ENCODE assay signal across 8 cellular contexts in genomic region chr11:2302280-2302843, GRCh38. TPM values are rescaled to one million over a fixed set of nuclear protein-coding genes. Genes with fewer than 3 reads are reported as not detected.
DNase-seq lines count a peak whose midpoint lies in the region; ATAC-seq and TF ChIP-seq lines count a peak whose summit lies in the region.
"Had no signal": no experiment of that assay in that cellular context is flagged by ENCODE, and none has a peak within 500 bp of the region (broad histone marks: within the 10 kb centered on the region; RNA-seq: fewer than 3 reads in every experiment).

No MANE protein-coding gene starts in this region.

- DNase-seq in T-cell, result peak in 7 of 34 experiments; percentile 31 to 46 (median 35)
- DNase-seq in esophagus muscularis mucosa (ENCODE audit: extremely low spot score), result peak; percentile 91
- peak; percentile 85 for DNase-seq in spleen
- DNase-seq in germinal center (ENCODE audit: low spot score), result no peak
- DNase-seq: NCI-H1105 treated with DMSO at 0.1 percent for 48 hours had no signal

- H3K36me3 Mint-ChIP-seq in T-cell, result peaks cover 4% of the 10 kb centered on the region

- no peaks in the 10 kb centered on the region for H3K27me3 Mint-ChIP-seq in T-cell

- H3K27me3 ChIP-seq in esophagus muscularis mucosa (peaks cover 0 to 10% (median 0%) of the 10 kb centered on the region in 4 donors), spleen (replicated peaks in 1 of 7) (no peaks in the 10 kb centered on the region)

- H3K36me3 ChIP-seq in esophagus muscularis mucosa (no peaks in the 10 kb centered on the region), spleen (peaks cover 0 to 19% (median 0%) of the 10 kb centered on the region in 6 donors)

- TF ChIP-seq EP300 in esophagus muscularis mucosa (IDR thresholded peaks at IDR 0.05), result no peak

- POLR2A ChIA-PET in T-cell (lab: Charles Lee), result no interaction called here

- H3K27ac Mint-ChIP-seq in T-cell, result peak overlapping the region; percentile 96 to 99

- H3K4me1 ChIP-seq in esophagus muscularis mucosa, result peaks cover 45 to 55% (median 49%) of the 10 kb centered on the region in 4 donors
- H3K4me1 ChIP-seq in spleen, result peaks cover 50 to 99% (median 85%) of the 10 kb centered on the region in 6 donors

- CTCF ChIA-PET in T-cell (lab: Charles Lee), result interaction anchor here (1.0 to 1.5 kb wide), 2 partner anchors 118 to 119 kb away, joined by 3 to 7 read pairs; no protein-coding TSS in a partner anchor

- H3K9me3 ChIP-seq in esophagus muscularis mucosa (no peaks in the 10 kb centered on the region), spleen (no peaks in the 10 kb centered on the region)

- peak overlapping the region; percentile 89 to 98 (median 92) for H3K4me3 Mint-ChIP-seq in T-cell

- peak; percentile 8 for ATAC-seq in GM21723 (IDR thresholded peaks at IDR 0.05; ENCODE audit: unreplicated experiment)
- peak; percentile 25 to 40 (median 28) for ATAC-seq in T-cell (replicated peaks in 1 of 4)
- no peak for ATAC-seq in HG03280 (IDR thresholded peaks at IDR 0.05; ENCODE audit: unreplicated experiment)
- no peak for ATAC-seq in HG03571 (IDR thresholded peaks at IDR 0.05; ENCODE audit: unreplicated experiment)

- H3K27ac ChIP-seq in esophagus muscularis mucosa (replicated peaks in 1 of 4) (peak overlapping the region in 1 of 4 donors; percentile 26), spleen (peak overlapping the region; percentile 74 to 95 (median 87))

- peak overlapping the region in 3 of 4 donors; percentile 7 to 28 (median 11) for H3K4me3 ChIP-seq in esophagus muscularis mucosa
- peak overlapping the region; percentile 5 to 73 (median 40) for H3K4me3 ChIP-seq in spleen

- H3K4me1 Mint-ChIP-seq in T-cell, result peaks cover 48 to 75% (median 74%) of the 10 kb centered on the region in 3 donors

- no peaks in the 10 kb centered on the region for H3K9me3 Mint-ChIP-seq in T-cell

- TF ChIP-seq CTCF in esophagus muscularis mucosa (IDR thresholded peaks at IDR 0.05) (no peak), spleen (IDR thresholded peaks at IDR 0.05 in 8 of 11, conservative IDR thresholded peaks at IDR 0.05 in 3 of 11) (no peak)

- WGBS in esophagus muscularis mucosa, result no CpG with 5 or more reads among the region's 15 CpGs
- 19 to 68% (median 35%) methylated on average over 6 to 15 of the region's 15 CpGs for WGBS in spleen, 5 donors

- no peak for TF ChIP-seq POLR2A in esophagus muscularis mucosa (IDR thresholded peaks at IDR 0.05; ENCODE audit: low read depth)
- no peak for TF ChIP-seq POLR2A in spleen (IDR thresholded peaks at IDR 0.05)

- intact Hi-C loops in esophagus muscularis mucosa (cut with DNase I) (loop anchor here (10.0 kb wide), 1 partner anchor 232 kb away; no protein-coding TSS in a partner anchor), spleen (cut with DNase I; ENCODE audit: low total_unique reads) (loop anchor here (5.0 kb wide), 1 partner anchor 105 kb away; no protein-coding TSS in a partner anchor)

RNA-seq across cellular contexts. Expression of gene TSPAN32, which starts 0.5 kb away (rescaled TPM):
- total RNA-seq in T-cell, result 100 to 1,000 TPM in 2 of 5 donors, 10 to 100 TPM in 3; 66.9 to 185 (median 92.3) TPM
- total RNA-seq in esophagus muscularis mucosa, result 1 to 10 TPM in 2 of 4 donors, under 1 TPM in 1, not detected in 1; 0.52 to 3.5 (median 1.2) TPM
- total RNA-seq in spleen, result 10 to 100 TPM; 10.6 to 21.0 (median 17.6) TPM
- 10 to 100 TPM; 11.2 to 21.8 (median 14.1) TPM for polyA plus RNA-seq in spleen

RNA-seq across cellular contexts. Expression of gene C11orf21, which starts 0.6 kb away (rescaled TPM):
- total RNA-seq in T-cell (100 to 1,000 TPM in 2 of 5 donors, 10 to 100 TPM in 3; 62.3 to 133 (median 88.9) TPM), esophagus muscularis mucosa (1 to 10 TPM in 1 of 4 donors, under 1 TPM in 2, not detected in 1; 0.29 to 1.2 (median 0.83) TPM), spleen (10 to 100 TPM; 10.6 to 24.9 (median 18.1) TPM)
- polyA plus RNA-seq in spleen, result 10 to 100 TPM in 1 of 3 donors, 1 to 10 TPM in 2; 8.6 to 12.1 (median 8.9) TPM

RNA-seq across cellular contexts. Expression of gene ASCL2, which starts 32.0 kb away (rescaled TPM):
- total RNA-seq in T-cell (1 to 10 TPM in 1 of 5 donors, under 1 TPM in 4; 0.29 to 1.3 (median 0.51) TPM), esophagus muscularis mucosa (under 1 TPM in 3 of 4 donors, not detected in 1; 0.32 to 0.83 (median 0.42) TPM), spleen (1 to 10 TPM; 1.9 to 3.0 (median 2.3) TPM)
- polyA plus RNA-seq in spleen, result 1 to 10 TPM in 1 of 3 donors, under 1 TPM in 2; 0.68 to 1.3 (median 0.93) TPM

Comparison
In these comparisons a context has a peak if more than half of its experiments do, and no peak if none do; other contexts are left out.
1. ATAC-seq: peak in GM21723 (single experiment) and T-cell (4 of 4); none in HG03280 (single experiment) and HG03571 (single experiment).
2. RNA of gene C11orf21, which starts 0.6 kb away (total RNA-seq): 62.3 to 133 TPM in T-cell and 10.6 to 24.9 TPM in spleen; 0.29 to 1.2 TPM in esophagus muscularis mucosa; every median in the first group is over 4 times any median in the second.